30 cellular contexts compared by ENCODE assay signal in genomic region chr4:160224049-160224448, GRCh38.
"Had no signal": no experiment of that assay in that cellular context is flagged by ENCODE, and none has a peak within 500 bp of the region (broad histone marks: within the 10 kb centered on the region; RNA-seq: fewer than 3 reads in every experiment).

No MANE protein-coding gene starts in this region.

- H3K9me3 ChIP-seq: adrenal gland had no signal

- H3K27ac ChIP-seq: adrenal gland, body of pancreas, coronary artery, dorsolateral prefrontal cortex, esophagus squamous epithelium had no signal

- ATAC-seq: activated CD4-positive, alpha-beta T cell treated with anti-CD3 and anti-CD28 coated beads for 36 hours; activated CD8-positive, alpha-beta memory T cell treated with anti-CD3 and anti-CD28 coated beads, Interleukin-2, amount 10 ng/mL, durations not matched to agents 7 days and 5 days; activated CD8-positive, alpha-beta T cell treated with anti-CD3 and anti-CD28 coated beads, Interleukin-2, amount 10 ng/mL, durations not matched to agents 7 days and 5 days; activated naive CD8-positive, alpha-beta T cell treated with anti-CD3 and anti-CD28 coated beads, Interleukin-2, amount 50 U/mL, for 24 hours; body of pancreas had no signal

- H3K4me1 ChIP-seq: adrenal gland, body of pancreas, esophagus squamous epithelium had no signal

- H3K27me3 Mint-ChIP-seq: activated CD4-positive, alpha-beta memory T cell treated with anti-CD3 and anti-CD28 coated beads for 36 hours; activated CD4-positive, alpha-beta T cell treated with anti-CD3 and anti-CD28 coated beads for 36 hours; activated CD4-positive, alpha-beta T cell treated with anti-CD3 and anti-CD28 coated beads, Interleukin-2, amount 10 ng/mL, durations not matched to agents 24 days and 14 days; activated CD8-positive, alpha-beta memory T cell treated with anti-CD3 and anti-CD28 coated beads, Interleukin-2, amount 10 ng/mL, durations not matched to agents 7 days and 5 days; activated naive CD4-positive, alpha-beta T cell treated with anti-CD3 and anti-CD28 coated beads, Interleukin-2, amount 50 U/mL, for 24 hours; activated naive CD8-positive, alpha-beta T cell treated with anti-CD3 and anti-CD28 coated beads for 36 hours; activated naive CD8-positive, alpha-beta T cell treated with anti-CD3 and anti-CD28 coated beads, Interleukin-2, amount 50 U/mL, for 24 hours; central memory CD8-positive, alpha-beta T cell; dendritic cell treated with granulocyte-macrophage colony-stimulating factor and Interleukin-4, amounts not matched to agents 40 ng/mL and 50 ng/mL, for 4 days had no signal

- H3K9me3 Mint-ChIP-seq: activated naive CD4-positive, alpha-beta T cell treated with anti-CD3 and anti-CD28 coated beads, Interleukin-2, amount 50 U/mL, for 24 hours had no signal

- H3K27me3 ChIP-seq: adrenal gland, body of pancreas, dorsolateral prefrontal cortex, esophagus squamous epithelium had no signal

- H3K4me1 Mint-ChIP-seq: activated CD4-positive, alpha-beta T cell treated with anti-CD3 and anti-CD28 coated beads for 36 hours; activated CD4-positive, alpha-beta T cell treated with anti-CD3 and anti-CD28 coated beads, Interleukin-2, amount 10 ng/mL, durations not matched to agents 24 days and 14 days; activated CD8-positive, alpha-beta memory T cell treated with anti-CD3 and anti-CD28 coated beads, Interleukin-2, amount 10 ng/mL, durations not matched to agents 7 days and 5 days; activated naive CD4-positive, alpha-beta T cell treated with anti-CD3 and anti-CD28 coated beads, Interleukin-2, amount 50 U/mL, for 24 hours; activated naive CD8-positive, alpha-beta T cell treated with anti-CD3 and anti-CD28 coated beads for 36 hours; activated naive CD8-positive, alpha-beta T cell treated with anti-CD3 and anti-CD28 coated beads, Interleukin-2, amount 50 U/mL, for 24 hours; central memory CD8-positive, alpha-beta T cell; endodermal cell had no signal

- DNase-seq: activated CD4-positive, alpha-beta memory T cell treated with anti-CD3 and anti-CD28 coated beads for 36 hours; activated CD4-positive, alpha-beta T cell treated with anti-CD3 and anti-CD28 coated beads for 36 hours; activated CD4-positive, alpha-beta T cell treated with anti-CD3 and anti-CD28 coated beads, Interleukin-2, amount 10 ng/mL, durations not matched to agents 24 days and 14 days; activated CD4-positive, CD25-positive, alpha-beta regulatory T cell; activated CD4-positive, CD25-positive, alpha-beta regulatory T cell treated with anti-CD3 and anti-CD28 coated beads, Interleukin-2, amount 50 U/mL, for 72 hours; activated CD8-positive, alpha-beta memory T cell treated with anti-CD3 and anti-CD28 coated beads, Interleukin-2, amount 10 ng/mL, durations not matched to agents 7 days and 5 days; activated CD8-positive, alpha-beta memory T cell treated with anti-CD3 and anti-CD28 coated beads, Interleukin-2, amount 50 U/mL, for 4 hours; activated CD8-positive, alpha-beta T cell treated with anti-CD3 and anti-CD28 coated beads, Interleukin-2, amount 10 ng/mL, durations not matched to agents 7 days and 5 days; activated effector memory CD4-positive, alpha-beta T cell treated with anti-CD3 and anti-CD28 coated beads, Interleukin-2, amount 50 U/mL, for 16 hours; activated naive CD4-positive, alpha-beta T cell treated with anti-CD3 and anti-CD28 coated beads for 36 hours; activated naive CD8-positive, alpha-beta T cell treated with anti-CD3 and anti-CD28 coated beads for 36 hours; activated naive CD8-positive, alpha-beta T cell treated with anti-CD3 and anti-CD28 coated beads, Interleukin-2, amount 50 U/mL, for 24 hours; activated T-cell treated with anti-CD3 and anti-CD28 coated beads, Interleukin-2, amount 50 U/mL, for 1 hour; activated T-cell treated with anti-CD3 and anti-CD28 coated beads, Interleukin-2, amount 50 U/mL, for 48 hours; adrenal gland; amygdala; aorta; body of pancreas; dorsolateral prefrontal cortex; effector memory CD4-positive, alpha-beta T cell; endodermal cell; erythroblast; esophagus squamous epithelium; T-helper 2 cell had no signal

- H3K4me3 Mint-ChIP-seq: activated CD4-positive, alpha-beta memory T cell treated with anti-CD3 and anti-CD28 coated beads for 36 hours; activated CD4-positive, alpha-beta T cell treated with anti-CD3 and anti-CD28 coated beads for 36 hours; activated CD4-positive, alpha-beta T cell treated with anti-CD3 and anti-CD28 coated beads, Interleukin-2, amount 10 ng/mL, durations not matched to agents 24 days and 14 days; activated CD8-positive, alpha-beta memory T cell treated with anti-CD3 and anti-CD28 coated beads, Interleukin-2, amount 10 ng/mL, durations not matched to agents 7 days and 5 days; activated CD8-positive, alpha-beta T cell treated with anti-CD3 and anti-CD28 coated beads, Interleukin-2, amount 10 ng/mL, durations not matched to agents 7 days and 5 days; activated naive CD4-positive, alpha-beta T cell treated with anti-CD3 and anti-CD28 coated beads for 36 hours; activated naive CD4-positive, alpha-beta T cell treated with anti-CD3 and anti-CD28 coated beads, Interleukin-2, amount 50 U/mL, for 24 hours; activated naive CD8-positive, alpha-beta T cell treated with anti-CD3 and anti-CD28 coated beads for 36 hours; activated naive CD8-positive, alpha-beta T cell treated with anti-CD3 and anti-CD28 coated beads, Interleukin-2, amount 50 U/mL, for 24 hours; activated T-helper 1 cell treated with anti-CD3 and anti-CD28 coated beads, Interleukin-12 subunit alpha, Interleukin-12 subunit beta, Interleukin-2, Interleukin-4 antibody, amounts not matched to agents 30 ng/mL and 10 ng/mL and 1 ng/mL, durations not matched to agents 14 hours and 24 hours and 36 hours; central memory CD8-positive, alpha-beta T cell; dendritic cell treated with granulocyte-macrophage colony-stimulating factor and Interleukin-4, amounts not matched to agents 40 ng/mL and 50 ng/mL, for 4 days; endodermal cell had no signal

- H3K36me3 Mint-ChIP-seq: activated CD4-positive, alpha-beta memory T cell treated with anti-CD3 and anti-CD28 coated beads for 36 hours; activated CD8-positive, alpha-beta memory T cell treated with anti-CD3 and anti-CD28 coated beads, Interleukin-2, amount 10 ng/mL, durations not matched to agents 7 days and 5 days; activated naive CD4-positive, alpha-beta T cell treated with anti-CD3 and anti-CD28 coated beads, Interleukin-2, amount 50 U/mL, for 24 hours; activated naive CD8-positive, alpha-beta T cell treated with anti-CD3 and anti-CD28 coated beads for 36 hours had no signal

- H3K27ac Mint-ChIP-seq: activated CD4-positive, alpha-beta memory T cell treated with anti-CD3 and anti-CD28 coated beads for 36 hours; activated CD4-positive, alpha-beta T cell treated with anti-CD3 and anti-CD28 coated beads for 36 hours; activated CD4-positive, alpha-beta T cell treated with anti-CD3 and anti-CD28 coated beads, Interleukin-2, amount 10 ng/mL, durations not matched to agents 24 days and 14 days; activated CD8-positive, alpha-beta memory T cell treated with anti-CD3 and anti-CD28 coated beads, Interleukin-2, amount 10 ng/mL, durations not matched to agents 7 days and 5 days; activated CD8-positive, alpha-beta T cell treated with anti-CD3 and anti-CD28 coated beads, Interleukin-2, amount 10 ng/mL, durations not matched to agents 7 days and 5 days; activated naive CD4-positive, alpha-beta T cell treated with anti-CD3 and anti-CD28 coated beads for 36 hours; activated naive CD4-positive, alpha-beta T cell treated with anti-CD3 and anti-CD28 coated beads, Interleukin-2, amount 50 U/mL, for 24 hours; activated naive CD8-positive, alpha-beta T cell treated with anti-CD3 and anti-CD28 coated beads for 36 hours; activated naive CD8-positive, alpha-beta T cell treated with anti-CD3 and anti-CD28 coated beads, Interleukin-2, amount 50 U/mL, for 24 hours; activated T-helper 1 cell treated with anti-CD3 and anti-CD28 coated beads, Interleukin-12 subunit alpha, Interleukin-12 subunit beta, Interleukin-2, Interleukin-4 antibody, amounts not matched to agents 30 ng/mL and 10 ng/mL and 1 ng/mL, durations not matched to agents 14 hours and 24 hours and 36 hours; activated T-helper 2 cell treated with anti-CD3 and anti-CD28 coated beads, Interferon-gamma antibody, Interleukin-2, Interleukin-4, amounts not matched to agents 10 μg/mL and 5 μg/mL and 100 μg/mL, durations not matched to agents 14 hours and 24 hours and 36 hours; dendritic cell treated with granulocyte-macrophage colony-stimulating factor and Interleukin-4, amounts not matched to agents 40 ng/mL and 50 ng/mL, for 4 days; endodermal cell had no signal

- H3K4me3 ChIP-seq: adrenal gland, body of pancreas, coronary artery, dorsolateral prefrontal cortex, esophagus squamous epithelium had no signal

- H3K36me3 ChIP-seq: adrenal gland, esophagus squamous epithelium had no signal
